ENCODE assay signal across 8 cellular contexts in the genomic region with DNA sequence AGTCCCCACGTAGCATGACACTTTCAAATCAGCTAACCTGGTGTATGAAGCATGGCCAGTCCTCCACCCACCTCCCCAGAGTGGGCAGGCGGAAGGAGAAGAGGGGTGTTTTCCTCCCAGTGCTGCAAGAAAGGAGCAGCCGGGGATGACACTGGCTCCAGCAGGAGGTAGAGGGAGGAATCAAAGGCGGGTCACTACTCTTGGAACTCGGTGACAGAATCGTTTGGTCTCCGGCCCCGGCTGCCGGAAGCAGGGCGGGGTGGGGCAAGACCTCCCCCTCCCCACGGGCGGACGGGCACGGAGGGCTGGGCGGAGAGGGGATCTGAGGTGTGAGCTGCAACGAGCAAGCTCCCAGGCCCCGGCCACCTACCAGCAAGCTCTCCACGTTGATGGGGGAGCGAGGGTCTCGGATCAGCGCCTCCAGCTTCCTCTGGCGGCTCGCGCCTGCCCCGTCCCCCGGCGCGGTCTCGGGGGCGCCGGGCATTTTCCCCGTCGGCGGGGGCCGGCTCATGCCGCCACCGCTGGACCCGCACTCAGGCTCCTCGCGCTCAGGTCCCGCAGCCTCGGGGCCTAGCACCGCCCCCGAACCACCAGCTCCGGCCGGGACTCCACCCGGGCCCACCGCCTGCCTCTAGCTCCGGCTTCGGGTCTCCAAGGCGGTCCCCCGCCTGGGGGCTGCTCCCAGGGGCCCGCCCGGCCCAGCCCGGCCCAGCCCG. TPM values are rescaled to one million over a fixed set of nuclear protein-coding genes. Genes with fewer than 3 reads are reported as not detected.
DNase-seq lines count a peak whose midpoint lies in the region; ATAC-seq and TF ChIP-seq lines count a peak whose summit lies in the region.

No MANE protein-coding gene starts in this region.

- no peaks in the 10 kb centered on the region for H3K27me3 ChIP-seq in dorsolateral prefrontal cortex
- no peaks in the 10 kb centered on the region for H3K27me3 ChIP-seq in mesenchymal stem cell (ENCODE audit: control insufficient read depth in 1 of 2, insufficient read depth in 1 of 2, low read length in 2 of 2)

- peak overlapping the region in 1 of 2 experiments; percentile 95 for H2BK12ac ChIP-seq in mesenchymal stem cell (ENCODE audit: low read length in 2 of 2)

- peaks cover 2% of the 10 kb centered on the region for H3K27me3 Mint-ChIP-seq in HFFc6 (ENCODE audit: insufficient read depth)
- no peaks in the 10 kb centered on the region for H3K27me3 Mint-ChIP-seq in stimulated activated naive B cell treated with anti-CD40 and anti-IgM and Interleukin-4, amounts not matched to agents 10 μg/mL and 1 μg/mL and 100 μg/mL, for 72 hours

- H2BK15ac ChIP-seq in mesenchymal stem cell (ENCODE audit: low read depth, poor library complexity, severe bottlenecking): peak overlapping the region; percentile 99

- peak overlapping the region; percentile 98 for H3K9ac ChIP-seq in mesenchymal stem cell (ENCODE audit: low read length)

- H3K79me1 ChIP-seq in mesenchymal stem cell (replicated peaks; ENCODE audit: low read length, poor library complexity, severe bottlenecking): no peaks in the 10 kb centered on the region

- H3K9me3 ChIP-seq in mesenchymal stem cell (ENCODE audit: control insufficient read depth, low read length): no peaks in the 10 kb centered on the region

- peak overlapping the region; percentile 78 for H4K91ac ChIP-seq in mesenchymal stem cell (ENCODE audit: low read length)

- peak; percentile 52 to 55 for ATAC-seq in stimulated activated naive B cell treated with anti-CD40 and anti-IgM and Interleukin-4, amounts not matched to agents 10 μg/mL and 1 μg/mL and 100 μg/mL, for 72 hours (replicated peaks)

- H3K14ac ChIP-seq in mesenchymal stem cell (ENCODE audit: low read length in 2 of 2): peak overlapping the region; percentile 88 to 100

- intact Hi-C loops in dorsolateral prefrontal cortex (cut with DNase I): loop anchor here (2.0 to 10.0 kb wide), 5 partner anchors 69 to 529 kb away; a partner anchor contains a TSS

- peak overlapping the region; percentile 87 for H2BK120ac ChIP-seq in mesenchymal stem cell (ENCODE audit: low read depth, low read length)

- no peaks in the 10 kb centered on the region for H3K4me1 ChIP-seq in mesenchymal stem cell (ENCODE audit: control insufficient read depth, insufficient read depth, low read depth, low read length)

- peak overlapping the region; percentile 98 for H3K4me3 Mint-ChIP-seq in HFFc6
- peak overlapping the region; percentile 100 for H3K4me3 Mint-ChIP-seq in stimulated activated naive B cell treated with anti-CD40 and anti-IgM and Interleukin-4, amounts not matched to agents 10 μg/mL and 1 μg/mL and 100 μg/mL, for 72 hours

- H3K36me3 Mint-ChIP-seq in HFFc6 (ENCODE audit: low read depth): no peaks in the 10 kb centered on the region
- H3K36me3 Mint-ChIP-seq in stimulated activated naive B cell treated with anti-CD40 and anti-IgM and Interleukin-4, amounts not matched to agents 10 μg/mL and 1 μg/mL and 100 μg/mL, for 72 hours: peaks cover 0 to 2% of the 10 kb centered on the region in 2 donors

- H3K27ac ChIP-seq in dorsolateral prefrontal cortex: peak overlapping the region; percentile 52 to 99 (median 90)
- H3K27ac ChIP-seq in mesenchymal stem cell (ENCODE audit: low read length, poor library complexity, severe bottlenecking): peak overlapping the region; percentile 9

- H3K36me3 ChIP-seq in mesenchymal stem cell (ENCODE audit: control insufficient read depth in 1 of 2, insufficient read depth in 2 of 2, low read depth in 1 of 2, low read length in 2 of 2): no peaks in the 10 kb centered on the region

- no peak overlapping the region for H2AK5ac ChIP-seq in mesenchymal stem cell (ENCODE audit: low read length, severe bottlenecking)

- no peaks in the 10 kb centered on the region for H3K9me3 Mint-ChIP-seq in HFFc6
- no peaks in the 10 kb centered on the region for H3K9me3 Mint-ChIP-seq in stimulated activated naive B cell treated with anti-CD40 and anti-IgM and Interleukin-4, amounts not matched to agents 10 μg/mL and 1 μg/mL and 100 μg/mL, for 72 hours

- H3K4me3 ChIP-seq in dorsolateral prefrontal cortex (peak overlapping the region; percentile 76 to 100 (median 93)), mesenchymal stem cell (ENCODE audit: insufficient read depth in 1 of 2, low read depth in 1 of 2, low read length in 2 of 2) (peak overlapping the region; percentile 91 to 96)

- under 1% methylated on average over 38 of the region's 56 CpGs for whole genome bisulfite sequencing in mesenchymal stem cell

- DNase-seq in NCI-H2107 treated with DMSO at 0.1 percent for 48 hours (lab: John Stamatoyannopoulos, UW; ENCODE audit: unreplicated experiment): peak; percentile 21
- DNase-seq in NCI-H2107 (lab: John Stamatoyannopoulos, UW): no peak
- DNase-seq in HFFc6: no peak
- peak; percentile 31 for DNase-seq in NCI-H1092 treated with DMSO at 0.1 percent for 48 hours (lab: John Stamatoyannopoulos, UW)
- peak; percentile 49 for DNase-seq in activated CD4-positive, alpha-beta T cell treated with anti-CD3 and anti-CD28 coated beads for 48 hours
- DNase-seq in dorsolateral prefrontal cortex: peak in 5 of 10 donors; percentile 34 to 70 (median 41)
- peak; percentile 64 for DNase-seq in mesenchymal stem cell
- DNase-seq in stimulated activated naive B cell treated with anti-CD40 and anti-IgM and Interleukin-4, amounts not matched to agents 10 μg/mL and 1 μg/mL and 100 μg/mL, for 72 hours: peak; percentile 16

- peak overlapping the region; percentile 95 for H3K4me2 ChIP-seq in mesenchymal stem cell (ENCODE audit: low read length, poor library complexity, severe bottlenecking)

- peak overlapping the region; percentile 92 for H3K27ac Mint-ChIP-seq in HFFc6
- peak overlapping the region; percentile 97 for H3K27ac Mint-ChIP-seq in stimulated activated naive B cell treated with anti-CD40 and anti-IgM and Interleukin-4, amounts not matched to agents 10 μg/mL and 1 μg/mL and 100 μg/mL, for 72 hours

- H2AFZ ChIP-seq in mesenchymal stem cell (ENCODE audit: low read depth, low read length): peak overlapping the region; percentile 68

- peak overlapping the region; percentile 91 to 97 for H3K18ac ChIP-seq in mesenchymal stem cell (ENCODE audit: low read depth in 1 of 2, low read length in 2 of 2)

- peak overlapping the region; percentile 20 to 84 for H3K4ac ChIP-seq in mesenchymal stem cell (ENCODE audit: low read depth in 1 of 2, low read length in 2 of 2)

- H3K4me1 Mint-ChIP-seq in HFFc6 (ENCODE audit: low read depth): peaks cover 46% of the 10 kb centered on the region
- H3K4me1 Mint-ChIP-seq in stimulated activated naive B cell treated with anti-CD40 and anti-IgM and Interleukin-4, amounts not matched to agents 10 μg/mL and 1 μg/mL and 100 μg/mL, for 72 hours: peaks cover 14 to 30% of the 10 kb centered on the region in 2 donors

- peak overlapping the region; percentile 92 to 97 for H3K23ac ChIP-seq in mesenchymal stem cell (ENCODE audit: low read length in 2 of 2)

- peak overlapping the region; percentile 75 for H2BK5ac ChIP-seq in mesenchymal stem cell (ENCODE audit: low read depth, low read length, poor library complexity, severe bottlenecking)

- peak overlapping the region; percentile 80 for H4K8ac ChIP-seq in mesenchymal stem cell (ENCODE audit: low read length)

- TF ChIP-seq CTCF in HFFc6 (IDR thresholded peaks at IDR 0.05) (no peak), dorsolateral prefrontal cortex (IDR thresholded peaks at IDR 0.05 in 54 of 56, conservative IDR thresholded peaks at IDR 0.05 in 2 of 56; ENCODE audit: low read depth in 1 of 56, partially characterized antibody in 56 of 56) (peak in 1 of 56 donors; percentile 10)

RNA-seq across cellular contexts. Expression of a gene that starts 0.7 kb away (rescaled TPM):
- 10 to 100 TPM; 41.6 to 54.3 (median 51.7) TPM for total RNA-seq in HFFc6 (2021; fragmentation: NEBNext Ultra II Directional; extraction: Animal tissue kit (Norgen Biotek cat#: 25700))
- 100 to 1,000 TPM in 11 of 120 experiments, 10 to 100 TPM in 109; 42.2 to 120 (median 82.5) TPM for total RNA-seq in dorsolateral prefrontal cortex
- 27.3 TPM for polyA plus RNA-seq in mesenchymal stem cell (2013, experiment 1 of 2)
- polyA plus RNA-seq in mesenchymal stem cell (2013, experiment 2 of 2): 25.6 TPM

Comparison
In these comparisons a context has a peak if more than half of its experiments do, and no peak if none do; other contexts are left out.
1. DNase-seq: peak in NCI-H2107 treated with DMSO at 0.1 percent for 48 hours (single experiment), NCI-H1092 treated with DMSO at 0.1 percent for 48 hours (single experiment), activated CD4-positive, alpha-beta T cell treated with anti-CD3 and anti-CD28 coated beads for 48 hours (single experiment), mesenchymal stem cell (single experiment) and stimulated activated naive B cell treated with anti-CD40 and anti-IgM and Interleukin-4, amounts not matched to agents 10 μg/mL and 1 μg/mL and 100 μg/mL, for 72 hours (single experiment); none in NCI-H2107 (single experiment) and HFFc6 (single experiment).